1 cellular context compared by ENCODE assay signal in the genomic region with DNA sequence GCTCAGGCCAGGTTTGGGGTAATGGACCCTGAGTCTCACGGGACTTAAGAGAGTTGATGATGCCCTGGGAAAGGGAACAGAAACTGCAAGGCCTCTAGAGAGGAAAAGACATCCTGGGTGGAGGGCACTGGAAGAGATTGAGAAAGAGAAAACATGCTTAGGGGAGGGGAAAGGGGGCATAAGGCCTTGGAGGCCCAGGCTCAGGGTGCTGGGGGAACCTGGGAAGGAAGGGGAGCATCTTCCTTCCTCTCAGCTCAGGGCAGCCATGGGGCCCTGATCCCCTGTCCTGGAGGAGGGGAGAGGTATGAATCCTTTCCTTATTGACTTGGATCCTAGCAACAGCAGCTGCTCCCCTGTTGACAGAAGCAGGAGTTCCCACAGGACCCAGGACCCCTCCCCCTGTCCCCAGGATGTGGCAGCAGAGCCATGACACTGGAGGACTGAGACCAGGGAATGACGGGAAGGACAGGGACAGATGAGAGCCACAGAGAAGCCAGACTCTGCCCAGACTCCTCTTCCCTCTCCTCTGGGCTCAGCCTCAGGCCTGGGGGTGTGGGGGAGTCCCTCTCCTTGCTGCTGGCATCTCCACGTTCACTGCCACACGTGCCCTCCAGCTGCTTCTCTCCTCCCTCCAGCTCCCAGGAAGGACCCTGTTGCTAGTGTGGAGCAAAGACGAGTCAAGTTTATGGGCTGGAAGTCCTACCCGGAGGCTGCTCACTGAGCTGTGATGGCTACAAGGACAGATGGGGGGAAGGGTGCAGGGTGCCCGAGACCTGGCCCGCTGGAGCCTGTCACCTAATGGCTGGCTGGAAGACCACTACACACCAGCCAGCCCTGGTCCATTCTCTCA.
TF ChIP-seq lines count a peak whose summit lies in the region.

No MANE protein-coding gene starts in this region.

TF ChIP-seq in GM12878, 131 proteins besides CTCF, POLR2A, EP300 and RAD21:
- TF ChIP-seq, protein P1, sequence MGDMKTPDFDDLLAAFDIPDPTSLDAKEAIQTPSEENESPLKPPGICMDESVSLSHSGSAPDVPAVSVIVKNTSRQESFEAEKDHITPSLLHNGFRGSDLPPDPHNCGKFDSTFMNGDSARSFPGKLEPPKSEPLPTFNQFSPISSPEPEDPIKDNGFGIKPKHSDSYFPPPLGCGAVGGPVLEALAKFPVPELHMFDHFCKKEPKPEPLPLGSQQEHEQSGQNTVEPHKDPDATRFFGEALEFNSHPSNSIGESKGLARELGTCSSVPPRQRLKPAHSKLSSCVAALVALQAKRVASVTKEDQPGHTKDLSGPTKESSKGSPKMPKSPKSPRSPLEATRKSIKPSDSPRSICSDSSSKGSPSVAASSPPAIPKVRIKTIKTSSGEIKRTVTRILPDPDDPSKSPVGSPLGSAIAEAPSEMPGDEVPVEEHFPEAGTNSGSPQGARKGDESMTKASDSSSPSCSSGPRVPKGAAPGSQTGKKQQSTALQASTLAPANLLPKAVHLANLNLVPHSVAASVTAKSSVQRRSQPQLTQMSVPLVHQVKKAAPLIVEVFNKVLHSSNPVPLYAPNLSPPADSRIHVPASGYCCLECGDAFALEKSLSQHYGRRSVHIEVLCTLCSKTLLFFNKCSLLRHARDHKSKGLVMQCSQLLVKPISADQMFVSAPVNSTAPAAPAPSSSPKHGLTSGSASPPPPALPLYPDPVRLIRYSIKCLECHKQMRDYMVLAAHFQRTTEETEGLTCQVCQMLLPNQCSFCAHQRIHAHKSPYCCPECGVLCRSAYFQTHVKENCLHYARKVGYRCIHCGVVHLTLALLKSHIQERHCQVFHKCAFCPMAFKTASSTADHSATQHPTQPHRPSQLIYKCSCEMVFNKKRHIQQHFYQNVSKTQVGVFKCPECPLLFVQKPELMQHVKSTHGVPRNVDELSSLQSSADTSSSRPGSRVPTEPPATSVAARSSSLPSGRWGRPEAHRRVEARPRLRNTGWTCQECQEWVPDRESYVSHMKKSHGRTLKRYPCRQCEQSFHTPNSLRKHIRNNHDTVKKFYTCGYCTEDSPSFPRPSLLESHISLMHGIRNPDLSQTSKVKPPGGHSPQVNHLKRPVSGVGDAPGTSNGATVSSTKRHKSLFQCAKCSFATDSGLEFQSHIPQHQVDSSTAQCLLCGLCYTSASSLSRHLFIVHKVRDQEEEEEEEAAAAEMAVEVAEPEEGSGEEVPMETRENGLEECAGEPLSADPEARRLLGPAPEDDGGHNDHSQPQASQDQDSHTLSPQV (IDR thresholded peaks at IDR 0.05) = no peak
- peak in 1 of 2 experiments; percentile 24; a peak in 1 of 4 replicates for TF ChIP-seq IKZF2 (IDR thresholded peaks at IDR 0.05)
- TF ChIP-seq BHLHE40 (IDR thresholded peaks at IDR 0.05; ENCODE audit: borderline replicate concordance in 1 of 2, low read depth in 2 of 2, low read length in 1 of 2) = 0 out of 4 replicates have a peak, but pooled peaks of 1 of the 2 experiments have one; percentile 18
- no peak for TF ChIP-seq CBX5 (IDR thresholded peaks at IDR 0.05; ENCODE audit: low read depth)
- TF ChIP-seq SPI1 (IDR thresholded peaks at IDR 0.05; ENCODE audit: borderline replicate concordance, insufficient read depth, low read depth, low read length) = peak; percentile 65; the same call in 1 of the 2 replicates
- no peak for TF ChIP-seq YBX1 (IDR thresholded peaks at IDR 0.05)
- TF ChIP-seq POLR2AphosphoS5 (IDR thresholded peaks at IDR 0.05; ENCODE audit: low read length) = no peak
- TF ChIP-seq SRF (IDR thresholded peaks at IDR 0.05; ENCODE audit: low read depth in 2 of 2, low read length in 2 of 2) = no peak
- no peak for TF ChIP-seq FOXK2 (IDR thresholded peaks at IDR 0.05)
- TF ChIP-seq MXI1 (IDR thresholded peaks at IDR 0.05; ENCODE audit: low read depth, low read length) = no peak
- no peak for TF ChIP-seq IRF4 (IDR thresholded peaks at IDR 0.05; ENCODE audit: low read depth, low read length)
- peak; percentile 68 for TF ChIP-seq MEF2B (IDR thresholded peaks at IDR 0.05; ENCODE audit: partially characterized antibody, poor library complexity, severe bottlenecking)
- no peak for TF ChIP-seq TCF12 (IDR thresholded peaks at IDR 0.05; ENCODE audit: low read depth, low read length)
- TF ChIP-seq EED (IDR thresholded peaks at IDR 0.05; ENCODE audit: low read depth) = no peak
- TF ChIP-seq, protein P2, sequence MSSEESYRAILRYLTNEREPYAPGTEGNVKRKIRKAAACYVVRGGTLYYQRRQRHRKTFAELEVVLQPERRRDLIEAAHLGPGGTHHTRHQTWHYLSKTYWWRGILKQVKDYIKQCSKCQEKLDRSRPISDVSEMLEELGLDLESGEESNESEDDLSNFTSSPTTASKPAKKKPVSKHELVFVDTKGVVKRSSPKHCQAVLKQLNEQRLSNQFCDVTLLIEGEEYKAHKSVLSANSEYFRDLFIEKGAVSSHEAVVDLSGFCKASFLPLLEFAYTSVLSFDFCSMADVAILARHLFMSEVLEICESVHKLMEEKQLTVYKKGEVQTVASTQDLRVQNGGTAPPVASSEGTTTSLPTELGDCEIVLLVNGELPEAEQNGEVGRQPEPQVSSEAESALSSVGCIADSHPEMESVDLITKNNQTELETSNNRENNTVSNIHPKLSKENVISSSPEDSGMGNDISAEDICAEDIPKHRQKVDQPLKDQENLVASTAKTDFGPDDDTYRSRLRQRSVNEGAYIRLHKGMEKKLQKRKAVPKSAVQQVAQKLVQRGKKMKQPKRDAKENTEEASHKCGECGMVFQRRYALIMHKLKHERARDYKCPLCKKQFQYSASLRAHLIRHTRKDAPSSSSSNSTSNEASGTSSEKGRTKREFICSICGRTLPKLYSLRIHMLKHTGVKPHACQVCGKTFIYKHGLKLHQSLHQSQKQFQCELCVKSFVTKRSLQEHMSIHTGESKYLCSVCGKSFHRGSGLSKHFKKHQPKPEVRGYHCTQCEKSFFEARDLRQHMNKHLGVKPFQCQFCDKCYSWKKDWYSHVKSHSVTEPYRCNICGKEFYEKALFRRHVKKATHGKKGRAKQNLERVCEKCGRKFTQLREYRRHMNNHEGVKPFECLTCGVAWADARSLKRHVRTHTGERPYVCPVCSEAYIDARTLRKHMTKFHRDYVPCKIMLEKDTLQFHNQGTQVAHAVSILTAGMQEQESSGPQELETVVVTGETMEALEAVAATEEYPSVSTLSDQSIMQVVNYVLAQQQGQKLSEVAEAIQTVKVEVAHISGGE (CRISPR knock-in tag; IDR thresholded peaks at IDR 0.05) = no peak
- no peak for TF ChIP-seq FOS (IDR thresholded peaks at IDR 0.05; ENCODE audit: borderline replicate concordance, extremely low read depth, insufficient read length)
TF ChIP-seq in GM12878: peak in this region for 4.
